In the genomic region with DNA sequence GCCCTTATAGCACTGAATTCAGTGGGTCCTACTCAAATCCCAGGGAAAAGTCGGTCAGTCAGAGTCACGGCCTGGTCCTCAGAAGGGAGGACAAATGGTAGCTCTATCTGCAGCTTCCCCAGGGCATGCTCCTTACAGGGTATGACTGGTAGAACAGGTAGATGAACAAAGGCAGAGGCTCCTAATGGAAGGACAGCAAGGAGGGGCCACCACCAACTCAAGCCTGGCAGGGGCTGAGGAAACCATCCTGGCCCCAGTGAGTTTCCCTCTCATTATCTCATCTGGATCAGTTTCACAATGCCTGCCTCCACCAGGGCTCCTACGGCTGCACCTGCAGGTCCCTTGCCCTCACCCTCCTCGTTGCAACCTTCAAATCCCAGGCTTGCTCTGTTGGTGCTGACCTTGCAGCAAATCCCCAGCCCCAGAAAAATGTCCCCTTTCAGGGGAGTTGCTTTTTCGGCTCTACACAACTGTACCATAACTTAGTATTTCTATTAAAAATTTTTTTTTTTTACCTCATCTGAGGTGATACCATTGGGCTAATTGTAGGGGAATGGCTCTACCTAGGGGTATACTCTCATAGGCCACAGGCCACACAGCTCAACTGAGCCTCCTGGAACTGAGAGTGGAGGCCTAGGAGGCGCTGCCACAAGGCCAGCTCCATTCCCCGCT, we compare ENCODE assay signal across 9 cellular contexts. TPM values are rescaled to one million over a fixed set of nuclear protein-coding genes. Genes with fewer than 3 reads are reported as not detected.
DNase-seq lines count a peak whose midpoint lies in the region; TF ChIP-seq lines count a peak whose summit lies in the region.
"Had no signal": no experiment of that assay in that cellular context is flagged by ENCODE, and none has a peak within 500 bp of the region (broad histone marks: within the 10 kb centered on the region; RNA-seq: fewer than 3 reads in every experiment).

No MANE protein-coding gene starts in this region.

- H3K27me3 Mint-ChIP-seq in activated CD4-positive, alpha-beta T cell treated with anti-CD3 and anti-CD28 coated beads, Interleukin-2, amount 10 ng/mL, durations not matched to agents 7 days and 5 days, result no peaks in the 10 kb centered on the region
- no peaks in the 10 kb centered on the region for H3K27me3 Mint-ChIP-seq in chondrocyte (ENCODE audit: low read depth)

- DNase-seq in activated CD4-positive, alpha-beta T cell treated with anti-CD3 and anti-CD28 coated beads, Interleukin-2, amount 10 ng/mL, durations not matched to agents 7 days and 5 days, result no peak
- DNase-seq in activated CD4-positive, alpha-beta T cell treated with anti-CD3 and anti-CD28 coated beads, Interleukin-2, amount 50 U/mL, for 4 hours, result no peak
- DNase-seq in chondrocyte (ENCODE audit: low spot score) (no peak), suprapubic skin (ENCODE audit: low spot score in 2 of 2) (peak in 1 of 2 donors; percentile 47), NCI-H510A (lab: John Stamatoyannopoulos, UW) (no peak), lower leg skin (ENCODE audit: low spot score in 2 of 2) (no peak), ACHN (no peak)

- H3K4me3 ChIP-seq in suprapubic skin (no peak overlapping the region), lower leg skin (ENCODE audit: low read depth, poor library complexity, severe bottlenecking) (no peak overlapping the region)

- CTCF ChIA-PET in activated CD4-positive, alpha-beta T cell treated with anti-CD3 and anti-CD28 coated beads, Interleukin-2, amount 10 ng/mL, durations not matched to agents 7 days and 5 days (lab: Charles Lee), result interaction anchor here (0.9 to 3.3 kb wide), 9 partner anchors 8 to 341 kb away, joined by 3 to 16 read pairs (median 4); partner anchors contain the start of gene CCM2

- H3K36me3 Mint-ChIP-seq in activated CD4-positive, alpha-beta T cell treated with anti-CD3 and anti-CD28 coated beads, Interleukin-2, amount 10 ng/mL, durations not matched to agents 7 days and 5 days (ENCODE audit: low read depth), result peaks cover 82% of the 10 kb centered on the region
- peaks cover 22% of the 10 kb centered on the region for H3K36me3 Mint-ChIP-seq in chondrocyte (ENCODE audit: low read depth)

- TF ChIP-seq POLR2A in suprapubic skin (IDR thresholded peaks at IDR 0.05) (no peak), lower leg skin (IDR thresholded peaks at IDR 0.05) (no peak)

- H3K36me3 ChIP-seq in KOPT-K1 (ENCODE audit: insufficient read depth, low read length) (peaks cover 67% of the 10 kb centered on the region), suprapubic skin (peaks cover 32% of the 10 kb centered on the region)

- H3K4me1 Mint-ChIP-seq in activated CD4-positive, alpha-beta T cell treated with anti-CD3 and anti-CD28 coated beads, Interleukin-2, amount 10 ng/mL, durations not matched to agents 7 days and 5 days, result peaks cover 72% of the 10 kb centered on the region
- peaks cover 49% of the 10 kb centered on the region for H3K4me1 Mint-ChIP-seq in chondrocyte (ENCODE audit: low read depth)

- peaks cover 52% of the 10 kb centered on the region for H3K4me1 ChIP-seq in suprapubic skin

- 77% methylated on average over 7 of the region's 7 CpGs for WGBS in suprapubic skin
- 72 to 74% methylated on average over 7 of the region's 7 CpGs for WGBS in lower leg skin, 2 donors

- no peaks in the 10 kb centered on the region for H3K27me3 ChIP-seq in suprapubic skin

- TF ChIP-seq CTCF in chondrocyte (IDR thresholded peaks at IDR 0.05) (no peak), suprapubic skin (IDR thresholded peaks at IDR 0.05) (no peak), lower leg skin (IDR thresholded peaks at IDR 0.05) (no peak)

- H3K9me3 Mint-ChIP-seq in activated CD4-positive, alpha-beta T cell treated with anti-CD3 and anti-CD28 coated beads, Interleukin-2, amount 10 ng/mL, durations not matched to agents 7 days and 5 days, result no peaks in the 10 kb centered on the region
- no peaks in the 10 kb centered on the region for H3K9me3 Mint-ChIP-seq in chondrocyte (ENCODE audit: low read depth)

- intact Hi-C loops in lower leg skin (cut with DNase I; ENCODE audit: low total_unique reads), result no loop called here

- H3K9me3 ChIP-seq in KOPT-K1 (ENCODE audit: insufficient read depth, low read length, poor library complexity, severe bottlenecking), result no peaks in the 10 kb centered on the region
- no peaks in the 10 kb centered on the region for H3K9me3 ChIP-seq in suprapubic skin

- no peak for TF ChIP-seq EP300 in suprapubic skin (IDR thresholded peaks at IDR 0.05)

- H3K27ac Mint-ChIP-seq in activated CD4-positive, alpha-beta T cell treated with anti-CD3 and anti-CD28 coated beads, Interleukin-2, amount 10 ng/mL, durations not matched to agents 7 days and 5 days, result peak overlapping the region; percentile 95
- H3K27ac Mint-ChIP-seq in chondrocyte (ENCODE audit: unreplicated experiment), result peak overlapping the region; percentile 88

- H3K27ac ChIP-seq in KOPT-K1 (ENCODE audit: low read depth, low read length, poor library complexity, severe bottlenecking), result peak overlapping the region; percentile 99
- peak overlapping the region; percentile 57 for H3K27ac ChIP-seq in suprapubic skin

- in situ Hi-C loops in ACHN (cut with HindIII; ENCODE audit: low pct_ligation_motif_present, low pct_unique_long_range_greater_than_20kb, low sequenced_read_pairs), result no loop called here

- peak overlapping the region; percentile 98 for H3K4me3 Mint-ChIP-seq in activated CD4-positive, alpha-beta T cell treated with anti-CD3 and anti-CD28 coated beads, Interleukin-2, amount 10 ng/mL, durations not matched to agents 7 days and 5 days
- no peak overlapping the region for H3K4me3 Mint-ChIP-seq in chondrocyte (ENCODE audit: unreplicated experiment)

- POLR2A ChIA-PET in activated CD4-positive, alpha-beta T cell treated with anti-CD3 and anti-CD28 coated beads, Interleukin-2, amount 10 ng/mL, durations not matched to agents 7 days and 5 days (lab: Charles Lee), result no interaction called here

RNA-seq across cellular contexts. Expression of gene MYO1G, which starts 2.4 kb away (rescaled TPM):
- 100 to 1,000 TPM; 414 to 457 TPM for total RNA-seq in activated CD4-positive, alpha-beta T cell treated with anti-CD3 and anti-CD28 coated beads, Interleukin-2, amount 10 ng/mL, durations not matched to agents 7 days and 5 days
- total RNA-seq in chondrocyte (0.05 to 0.36 TPM in 2 of 3 replicates, not detected in the other), suprapubic skin (1 to 10 TPM in 3 of 4 donors, under 1 TPM in 1; 0.68 to 4.5 (median 1.6) TPM), lower leg skin (1 to 10 TPM; 1.1 to 3.0 (median 2.2) TPM)
- total RNA-seq: M059J had no signal

RNA-seq across cellular contexts. Expression of gene CCM2, which starts 18.8 kb away (rescaled TPM):
- 100 to 1,000 TPM; 134 TPM for total RNA-seq in activated CD4-positive, alpha-beta T cell treated with anti-CD3 and anti-CD28 coated beads, Interleukin-2, amount 10 ng/mL, durations not matched to agents 7 days and 5 days
- total RNA-seq in chondrocyte (43.7 to 53.7 TPM (median 47.8 TPM) in 3 replicates), suprapubic skin (10 to 100 TPM; 34.3 to 42.3 (median 35.9) TPM), lower leg skin (10 to 100 TPM; 25.1 to 45.7 (median 32.6) TPM)

Comparison
In these comparisons a context has a peak if more than half of its experiments do, and no peak if none do; other contexts are left out.
1. RNA of gene MYO1G, which starts 2.4 kb away (total RNA-seq): 414 to 457 TPM in activated CD4-positive, alpha-beta T cell treated with anti-CD3 and anti-CD28 coated beads, Interleukin-2, amount 10 ng/mL, durations not matched to agents 7 days and 5 days; 1.1 to 3.0 TPM in lower leg skin, 0.68 to 4.5 TPM in suprapubic skin and 0.05 to 0.36 TPM in chondrocyte; every median in the first group is over 10 times any median in the second.